In the genomic region with DNA sequence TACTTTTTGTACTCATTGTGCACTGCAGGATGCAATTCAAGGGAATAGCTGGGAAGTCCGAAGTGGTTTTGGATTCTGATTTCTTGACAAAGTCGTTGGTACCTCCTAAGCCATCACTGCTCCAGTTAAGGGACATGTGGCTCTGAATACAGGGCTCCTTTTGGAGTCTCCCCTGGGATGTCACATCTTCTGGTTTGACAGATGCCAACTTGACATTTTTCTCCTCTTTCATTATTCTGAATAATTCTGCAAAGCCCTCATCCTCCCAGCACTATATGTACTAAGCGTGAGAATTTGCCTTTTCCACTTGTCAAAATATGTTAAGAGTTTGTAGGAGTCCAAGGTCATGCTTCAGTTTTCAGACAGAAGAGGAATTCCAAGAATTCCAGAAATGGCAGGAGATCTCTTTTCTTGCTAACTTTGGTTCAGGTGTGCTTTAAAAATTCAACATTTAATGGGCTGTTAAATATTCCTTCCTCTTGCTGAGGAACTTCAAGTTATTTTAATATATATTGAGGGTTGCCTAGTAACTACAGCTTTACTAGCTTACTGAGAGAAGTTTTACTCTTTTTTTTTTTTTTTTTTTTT, we compare ENCODE assay signal across 19 cellular contexts. TPM values are rescaled to one million over a fixed set of nuclear protein-coding genes. Genes with fewer than 3 reads are reported as not detected.
DNase-seq lines count a peak whose midpoint lies in the region; ATAC-seq, FAIRE-seq and TF ChIP-seq lines count a peak whose summit lies in the region.
"Had no signal": no experiment of that assay in that cellular context is flagged by ENCODE, and none has a peak within 500 bp of the region (broad histone marks: within the 10 kb centered on the region; RNA-seq: fewer than 3 reads in every experiment).

No MANE protein-coding gene starts in this region.

- TF ChIP-seq POLR2A in GM12878 (IDR thresholded peaks at IDR 0.05; ENCODE audit: low read depth, low read length) (no peak), vagina (IDR thresholded peaks at IDR 0.05) (no peak), adrenal gland (IDR thresholded peaks at IDR 0.05) (no peak)

- peaks cover 26% of the 10 kb centered on the region for H3K4me1 Mint-ChIP-seq in osteocyte (ENCODE audit: unreplicated experiment)
- H3K4me1 Mint-ChIP-seq: CD4-positive, CD25-positive, alpha-beta regulatory T cell had no signal

- no peak for ATAC-seq in GM12878
- no peak for ATAC-seq in GM18519 (IDR thresholded peaks at IDR 0.05; ENCODE audit: low FRiP score, unreplicated experiment)
- ATAC-seq: Right ventricle myocardium inferior had no signal

- peak overlapping the region; percentile 66 for H3K27ac Mint-ChIP-seq in osteocyte (ENCODE audit: unreplicated experiment)
- H3K27ac Mint-ChIP-seq: CD4-positive, CD25-positive, alpha-beta regulatory T cell had no signal

- H3K36me3 ChIP-seq in GM12878 (ENCODE audit: control insufficient read depth in 2 of 2, insufficient read depth in 2 of 2, low read length in 1 of 2), result no peaks in the 10 kb centered on the region
- H3K36me3 ChIP-seq in iPS-20b (ENCODE audit: insufficient read depth, low read depth, low read length), result no peaks in the 10 kb centered on the region
- no peaks in the 10 kb centered on the region for H3K36me3 ChIP-seq in vagina
- H3K36me3 ChIP-seq in adrenal gland (replicated peaks in 1 of 2), result no peaks in the 10 kb centered on the region
- H3K36me3 ChIP-seq: SJSA1 had no signal

- H3K27me3 ChIP-seq in GM12878 (replicated peaks in 1 of 2; ENCODE audit: control insufficient read depth in 2 of 2, insufficient read depth in 2 of 2, low read length in 1 of 2) (no peaks in the 10 kb centered on the region), iPS-20b (ENCODE audit: insufficient read depth, low read length) (no peaks in the 10 kb centered on the region), vagina (no peaks in the 10 kb centered on the region), adrenal gland (no peaks in the 10 kb centered on the region)
- H3K27me3 ChIP-seq: SJSA1 had no signal

- no peak for TF ChIP-seq RAD21 in GM12878 (IDR thresholded peaks at IDR 0.05; ENCODE audit: insufficient read depth, low read depth, low read length)

- no peak for TF ChIP-seq CTCF in GM12878 (IDR thresholded peaks at IDR 0.05 in 2 of 3, conservative IDR thresholded peaks at IDR 0.05 in 1 of 3; ENCODE audit: control insufficient read depth in 2 of 3, extremely low read depth in 1 of 3, insufficient read depth in 1 of 3, low read depth in 3 of 3, low read length in 3 of 3)
- TF ChIP-seq CTCF in osteocyte (IDR thresholded peaks at IDR 0.05), result no peak
- no peak for TF ChIP-seq CTCF in vagina (IDR thresholded peaks at IDR 0.05)
- TF ChIP-seq CTCF in adrenal gland (IDR thresholded peaks at IDR 0.05), result no peak
- no peak for TF ChIP-seq CTCF in coronary artery (IDR thresholded peaks at IDR 0.05)

- H3K79me2 ChIP-seq in GM12878 (ENCODE audit: control insufficient read depth, insufficient read depth, low read length), result no peaks in the 10 kb centered on the region

- CTCF ChIA-PET in GM12878 (lab: Yijun Ruan, JAX), result no interaction called here

- DNase-seq in GM12878 (ENCODE audit: low read depth, low spot score), result no peak
- no peak for DNase-seq in osteocyte (ENCODE audit: extremely low spot score, unreplicated experiment)
- no peak for DNase-seq in vagina (ENCODE audit: extremely low spot score in 2 of 2)
- no peak for DNase-seq in adrenal gland
- no peak for DNase-seq in coronary artery (ENCODE audit: low spot score)
- DNase-seq: CD4-positive, CD25-positive, alpha-beta regulatory T cell; DMS79; Karpas-422; MV-4-11; NCI-H1105 treated with DMSO at 0.1 percent for 48 hours; NCI-H1694; NCI-H2081 treated with DMSO at 0.1 percent for 48 hours; NCI-H2171 treated with DMSO at 0.1 percent for 48 hours; NCI-H524 treated with DMSO at 0.1 percent for 48 hours had no signal

- no peaks in the 10 kb centered on the region for H4K20me1 ChIP-seq in GM12878 (ENCODE audit: control insufficient read depth, insufficient read depth)

- SMC1A ChIA-PET in GM12878 (lab: Charles Lee; ENCODE audit: uncharacterized antibody, unreplicated experiment), result interaction anchor here (0.6 kb wide), 1 partner anchor 9 kb away, joined by 3 read pairs; no protein-coding TSS in a partner anchor

- POLR2A ChIA-PET in GM12878 (lab: Charles Lee), result no interaction called here

- no peak overlapping the region for H3K4me2 ChIP-seq in GM12878 (ENCODE audit: control insufficient read depth, insufficient read depth)

- intact Hi-C loops in GM12878 (cut with micrococcal nuclease; ENCODE audit: unreplicated experiment) (no loop called here), vagina (cut with DNase I) (no loop called here), adrenal gland (cut with DNase I) (no loop called here)

- H3K9me3 ChIP-seq in GM12878 (replicated peaks; ENCODE audit: control insufficient read depth, insufficient read depth, low read length), result no peaks in the 10 kb centered on the region
- H3K9me3 ChIP-seq in iPS-20b (ENCODE audit: insufficient read depth, low read depth, low read length), result peaks cover 4% of the 10 kb centered on the region; the same call in 1 of the 2 replicates
- H3K9me3 ChIP-seq in vagina, result no peaks in the 10 kb centered on the region
- no peaks in the 10 kb centered on the region for H3K9me3 ChIP-seq in adrenal gland (replicated peaks in 1 of 3)
- H3K9me3 ChIP-seq: SJSA1 had no signal

- H3K9me3 Mint-ChIP-seq in osteocyte (ENCODE audit: unreplicated experiment), result peaks cover 6% of the 10 kb centered on the region

- FAIRE-seq in GM12878 (lab: Jason Lieb, UNC), result no peak

- WGBS in GM12878 (ENCODE audit: insufficient coverage, insufficient replicate concordance, low lambda C conversion rate, missing lambda C conversion rate), result 13% methylated on average over 3 of the region's 3 CpGs
- 60 to 68% (median 62%) methylated on average over 3 of the region's 3 CpGs for whole genome bisulfite sequencing in adrenal gland, 4 donors

- no peaks in the 10 kb centered on the region for H3K27me3 Mint-ChIP-seq in osteocyte (ENCODE audit: unreplicated experiment)
- H3K27me3 Mint-ChIP-seq: CD4-positive, CD25-positive, alpha-beta regulatory T cell had no signal

- no peak overlapping the region for H2AFZ ChIP-seq in GM12878 (ENCODE audit: control insufficient read depth, low read depth, low read length)

- H3K4me3 Mint-ChIP-seq in osteocyte (ENCODE audit: unreplicated experiment), result no peak overlapping the region
- H3K4me3 Mint-ChIP-seq: CD4-positive, CD25-positive, alpha-beta regulatory T cell had no signal

- H3K4me3 ChIP-seq in GM12878 (no peak overlapping the region), iPS-20b (ENCODE audit: low read length) (peak overlapping the region; percentile 13; the same call in 1 of the 2 replicates), vagina (no peak overlapping the region), adrenal gland (no peak overlapping the region), coronary artery (no peak overlapping the region)
- H3K4me3 ChIP-seq: SJSA1 had no signal

- TF ChIP-seq EP300 in GM12878 (IDR thresholded peaks at IDR 0.05; ENCODE audit: borderline replicate concordance in 1 of 2, control insufficient read depth in 1 of 2, low read depth in 2 of 2, low read length in 2 of 2), result no peak

- H3K9ac ChIP-seq in GM12878 (ENCODE audit: control insufficient read depth, insufficient read depth, low read length) (no peak overlapping the region), iPS-20b (ENCODE audit: low read depth, low read length) (no peak overlapping the region)

- no peak overlapping the region for H3K27ac ChIP-seq in GM12878 (ENCODE audit: control insufficient read depth, insufficient read depth)
- H3K27ac ChIP-seq in iPS-20b (ENCODE audit: low read length), result no peak overlapping the region
- H3K27ac ChIP-seq in vagina, result no peak overlapping the region
- H3K27ac ChIP-seq in adrenal gland, result no peak overlapping the region
- H3K27ac ChIP-seq in coronary artery, result no peak overlapping the region
- H3K27ac ChIP-seq: SJSA1 had no signal

- H3K4me1 ChIP-seq in GM12878 (ENCODE audit: control insufficient read depth, insufficient read depth, low read length), result no peaks in the 10 kb centered on the region
- H3K4me1 ChIP-seq in iPS-20b (ENCODE audit: insufficient read depth, low read length), result peaks cover 26% of the 10 kb centered on the region; the same call in 1 of the 2 replicates
- H3K4me1 ChIP-seq in vagina, result no peaks in the 10 kb centered on the region
- H3K4me1 ChIP-seq in adrenal gland (replicated peaks in 1 of 2), result no peaks in the 10 kb centered on the region
- H3K4me1 ChIP-seq: SJSA1 had no signal

- no TSS peak for BruUV-seq in GM12878 (replicated peaks; lab: Mats Ljungman, UMichigan)

- H3K36me3 Mint-ChIP-seq in osteocyte (ENCODE audit: unreplicated experiment), result no peaks in the 10 kb centered on the region
- H3K36me3 Mint-ChIP-seq: CD4-positive, CD25-positive, alpha-beta regulatory T cell had no signal

- in situ Hi-C loops in GM12878 (cut with MboI), result no loop called here

- RAD21 ChIA-PET in GM12878 (lab: Charles Lee; ENCODE audit: unreplicated experiment), result no interaction called here

TF ChIP-seq in GM12878, 131 proteins besides CTCF, POLR2A, EP300 and RAD21:
- TF ChIP-seq PAX8 (IDR thresholded peaks at IDR 0.05) (no peak), NFXL1 (IDR thresholded peaks at IDR 0.05; ENCODE audit: borderline replicate concordance) (0 out of 2 replicates have a peak, but pooled peaks have one; percentile 33)

RNA-seq across cellular contexts. Expression of gene DOK5, which starts 38.7 kb away (rescaled TPM):
- not detected in 2 replicates for total RNA-seq in GM12878 (2013; cell fraction: nucleolus; rRNA removed)
- total RNA-seq in GM12878 (2014; rRNA removed), result not detected in 2 replicates
- total RNA-seq in GM12878 (2014; rRNA removed; fragmentation: Illumina TruSeq; extraction: Trizol), result not detected in 2 replicates
- not detected in 2 replicates for total RNA-seq in GM12878 (2021)
- not detected for polyA plus RNA-seq in GM12878 (2011; ENCODE audit: low read depth)
- polyA plus RNA-seq in GM12878 (2011; rRNA removed), result 0.03 and 0.07 TPM in 2 replicates
- not detected in 2 replicates for polyA plus RNA-seq in GM12878 (2011; cell fraction: cytosol; rRNA removed)
- not detected in 2 replicates for polyA plus RNA-seq in GM12878 (2011; cell fraction: nucleus; rRNA removed)
- not detected in 2 replicates for polyA plus RNA-seq in GM12878 (2012)
- polyA plus RNA-seq in GM12878 (2014; fragmentation: Illumina TruSeq; extraction: Trizol), result not detected in 2 replicates
- not detected for polyA plus RNA-seq in GM12878 (2014; fragmentation: Nextera tagmentation; extraction: Ambion mirVana)
- not detected in 2 replicates for polyA plus RNA-seq in GM12878 (2014; rRNA removed)
- not detected for polyA plus RNA-seq in GM12878 (2016; fragmentation: Nextera tagmentation; extraction: Ambion mirVana)
- not detected in 2 replicates for polyA minus RNA-seq in GM12878 (2011; rRNA and poly(A)+ RNA removed)
- polyA minus RNA-seq in GM12878 (2011; cell fraction: cytosol; rRNA and poly(A)+ RNA removed), result not detected in 2 replicates
- polyA minus RNA-seq in GM12878 (2011; cell fraction: nucleus; rRNA and poly(A)+ RNA removed), result not detected in 2 replicates
- total RNA-seq in osteocyte, result 6.6 and 7.4 TPM in 2 replicates
- 2.5 TPM for total RNA-seq in vagina
- 1 to 10 TPM in 3 of 8 donors, under 1 TPM in 4, not detected in 1; 0.29 to 1.9 (median 0.81) TPM for total RNA-seq in adrenal gland
- polyA plus RNA-seq in adrenal gland, result 1 to 10 TPM; 1.2 to 2.0 (median 1.4) TPM
- total RNA-seq: CD4-positive, CD25-positive, alpha-beta regulatory T cell; M059J had no signal
